ENCODE assay signal across 9 cellular contexts in the genomic region with DNA sequence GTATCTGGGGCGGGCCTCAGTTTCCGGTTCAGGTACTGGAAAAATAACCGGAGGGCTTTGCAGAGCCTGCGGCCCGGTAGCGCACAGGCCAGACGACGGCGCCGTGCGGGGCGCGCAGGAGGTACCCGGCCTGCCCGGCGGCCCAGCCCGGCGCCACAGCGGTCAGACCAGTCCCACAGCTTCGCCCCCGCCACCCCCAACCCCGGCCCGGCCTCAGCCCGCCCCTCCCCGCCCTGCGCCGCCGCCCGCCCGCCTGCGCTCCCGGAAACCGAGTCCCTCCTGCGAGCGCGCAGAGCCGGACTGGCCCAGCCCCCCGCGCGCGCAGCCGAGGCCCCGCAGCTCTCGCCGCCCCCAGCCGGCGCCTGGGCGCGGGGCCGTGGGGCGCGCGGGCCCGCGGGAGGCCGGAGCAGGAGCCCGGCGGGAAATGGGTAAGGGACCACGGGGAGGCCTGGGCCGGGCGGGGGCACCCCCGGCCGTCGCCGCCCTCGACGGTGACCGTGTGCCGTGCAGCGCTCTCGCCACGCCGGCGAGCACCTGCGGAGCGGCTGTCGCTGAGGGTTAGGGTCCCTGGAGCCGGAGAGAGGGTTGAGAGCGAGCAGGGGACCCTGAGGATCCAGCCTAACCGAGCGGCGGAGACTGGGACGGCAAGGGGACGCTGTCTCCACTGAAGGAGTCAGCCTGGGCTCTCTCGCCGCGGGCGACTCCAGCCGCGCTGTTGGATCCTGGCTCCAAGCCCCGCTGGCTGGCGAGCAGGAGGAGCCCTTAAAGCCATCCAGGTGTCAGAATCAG. TPM values are rescaled to one million over a fixed set of nuclear protein-coding genes. Genes with fewer than 3 reads are reported as not detected.
DNase-seq lines count a peak whose midpoint lies in the region; ATAC-seq and TF ChIP-seq lines count a peak whose summit lies in the region.
"Had no signal": no experiment of that assay in that cellular context is flagged by ENCODE, and none has a peak within 500 bp of the region (broad histone marks: within the 10 kb centered on the region; RNA-seq: fewer than 3 reads in every experiment).

No MANE protein-coding gene starts in this region.

- peak overlapping the region; percentile 81 for H3K4me3 Mint-ChIP-seq in central memory CD8-positive, alpha-beta T cell

- no peaks in the 10 kb centered on the region for H3K27me3 Mint-ChIP-seq in central memory CD8-positive, alpha-beta T cell

- peak; percentile 25 for DNase-seq in SIG-M5 treated with dmso at 0.1 percent for 504 hours (lab: John Stamatoyannopoulos, UW; ENCODE audit: unreplicated experiment)
- DNase-seq in SIG-M5 (lab: John Stamatoyannopoulos, UW), result no peak
- no peak for DNase-seq in SK-N-MC (ENCODE audit: low read depth, low spot score)
- no peak for DNase-seq in central memory CD8-positive, alpha-beta T cell (ENCODE audit: low spot score in 2 of 2)
- peak; percentile 70 for DNase-seq in lung (ENCODE audit: low spot score)
- no peak for DNase-seq in Kasumi-1 (lab: John Stamatoyannopoulos, UW)

- peak overlapping the region; percentile 52 for H3K4me3 ChIP-seq in SK-N-MC
- H3K4me3 ChIP-seq in lung, result peak overlapping the region; percentile 56
- peak overlapping the region; percentile 83 for H3K4me3 ChIP-seq in thymus (ENCODE audit: low read length)

- peaks cover 2% of the 10 kb centered on the region for H3K36me3 Mint-ChIP-seq in central memory CD8-positive, alpha-beta T cell (ENCODE audit: insufficient read depth)

- 1 to 4% methylated on average over 63 to 92 of the region's 92 CpGs for WGBS in lung, 2 donors
- WGBS in thymus, result 1% methylated on average over 92 of the region's 92 CpGs

- no peaks in the 10 kb centered on the region for H3K9me3 Mint-ChIP-seq in central memory CD8-positive, alpha-beta T cell

- H3K9me3 ChIP-seq in SK-N-MC (ENCODE audit: low read depth, low read length) (no peaks in the 10 kb centered on the region), lung (ENCODE audit: control insufficient read depth in 2 of 2, insufficient read depth in 1 of 2, low read length in 1 of 2) (no peaks in the 10 kb centered on the region), thymus (ENCODE audit: control insufficient read depth) (no peaks in the 10 kb centered on the region)

- ATAC-seq in HG03432 (IDR thresholded peaks at IDR 0.05; ENCODE audit: unreplicated experiment), result peak; percentile 85
- ATAC-seq in central memory CD8-positive, alpha-beta T cell (replicated peaks; ENCODE audit: extremely low read depth, poor library complexity, severe bottlenecking), result peak; percentile 84
- ATAC-seq in lung (ENCODE audit: insufficient read depth, low FRiP score), result peak; percentile 83

- no peak overlapping the region for H3K27ac ChIP-seq in SK-N-MC
- H3K27ac ChIP-seq in lung (ENCODE audit: low read depth in 1 of 2, low read length in 1 of 2), result peak overlapping the region in 1 of 2 donors; percentile 91
- peak overlapping the region; percentile 62 for H3K27ac ChIP-seq in thymus (ENCODE audit: low read depth)

- H3K36me3 ChIP-seq in SK-N-MC (ENCODE audit: insufficient read depth, low read length) (no peaks in the 10 kb centered on the region), lung (ENCODE audit: control insufficient read depth in 2 of 2, insufficient read depth in 2 of 2, low read length in 2 of 2) (no peaks in the 10 kb centered on the region), thymus (ENCODE audit: control insufficient read depth, insufficient read depth) (no peaks in the 10 kb centered on the region)

- TF ChIP-seq CTCF in lung (IDR thresholded peaks at IDR 0.05; ENCODE audit: control extremely low read depth, extremely low read depth), result no peak

- no peak overlapping the region for H3K9ac ChIP-seq in SK-N-MC (ENCODE audit: insufficient read length)

- no peak overlapping the region for H3K27ac Mint-ChIP-seq in central memory CD8-positive, alpha-beta T cell (ENCODE audit: low read depth)

- H3K4me1 Mint-ChIP-seq in central memory CD8-positive, alpha-beta T cell, result peaks cover 23% of the 10 kb centered on the region

- H3K27me3 ChIP-seq in lung (ENCODE audit: control insufficient read depth, insufficient read depth), result no peaks in the 10 kb centered on the region
- H3K27me3 ChIP-seq in thymus (ENCODE audit: control insufficient read depth, insufficient read depth), result no peaks in the 10 kb centered on the region

- peaks cover 0 to 4% of the 10 kb centered on the region in 2 donors for H3K4me1 ChIP-seq in lung (ENCODE audit: control insufficient read depth in 2 of 2, insufficient read depth in 2 of 2, low read length in 2 of 2)
- H3K4me1 ChIP-seq in thymus (ENCODE audit: control insufficient read depth, insufficient read depth, low read length), result no peaks in the 10 kb centered on the region

RNA-seq across cellular contexts. Expression of gene PSD4, which starts 16.5 kb away (rescaled TPM):
- 10 to 100 TPM; 29.6 to 48.1 TPM for total RNA-seq in lung
- polyA plus RNA-seq in lung, result 10 to 100 TPM; 20.9 to 28.5 TPM
- 92.1 TPM for polyA plus RNA-seq in thymus

RNA-seq across cellular contexts. Expression of gene IL1RN, which starts 29.9 kb away (rescaled TPM):
- 10 to 100 TPM; 15.2 to 18.2 TPM for total RNA-seq in lung
- polyA plus RNA-seq in lung (100 to 1,000 TPM in 1 of 2 donors, 1 to 10 TPM in 1; 9.6 to 850 TPM), thymus (16.9 TPM)
- total RNA-seq: dermis microvascular lymphatic vessel endothelial cell had no signal

Comparison
In these comparisons a context has a peak if more than half of its experiments do, and no peak if none do; other contexts are left out.
1. DNase-seq: peak in SIG-M5 treated with dmso at 0.1 percent for 504 hours (single experiment) and lung (single experiment); none in SIG-M5 (single experiment), SK-N-MC (single experiment), central memory CD8-positive, alpha-beta T cell (0 of 2) and Kasumi-1 (0 of 2).
2. Peak in every context shown above with its lines, with median percentiles within 50 percentile points of each other: ATAC-seq and H3K4me3 ChIP-seq.